ENCODE assay signal across 24 cellular contexts in the genomic region with DNA sequence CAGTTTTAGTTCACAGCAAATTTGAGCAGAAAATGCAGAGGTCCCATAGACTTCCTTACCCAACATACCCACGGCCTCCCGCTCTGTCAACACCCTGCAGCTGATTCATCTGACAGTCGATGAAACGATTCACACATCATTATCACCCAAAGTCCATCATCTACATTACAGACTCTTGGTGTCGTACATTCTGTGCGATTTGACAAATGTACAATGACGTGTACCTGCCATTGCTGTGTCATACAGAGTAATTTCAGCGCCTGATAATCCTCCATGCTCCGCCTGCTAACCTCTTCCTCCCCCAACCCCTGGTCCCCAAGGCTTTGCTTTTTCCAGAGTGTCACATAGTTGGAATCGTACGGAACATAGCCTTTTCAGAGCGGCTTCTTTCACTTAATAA.
DNase-seq lines count a peak whose midpoint lies in the region; ATAC-seq, FAIRE-seq and TF ChIP-seq lines count a peak whose summit lies in the region.
"Had no signal": no experiment of that assay in that cellular context is flagged by ENCODE, and none has a peak within 500 bp of the region (broad histone marks: within the 10 kb centered on the region; RNA-seq: fewer than 3 reads in every experiment).

No MANE protein-coding gene starts in this region.

- H2BK120ac ChIP-seq in mesenchymal stem cell (ENCODE audit: low read depth, low read length), result peak overlapping the region; percentile 39

- H3K4me3 ChIP-seq in K562 (no peak overlapping the region), mesenchymal stem cell (ENCODE audit: insufficient read depth in 1 of 2, low read depth in 1 of 2, low read length in 2 of 2) (no peak overlapping the region), psoas muscle (no peak overlapping the region)
- H3K4me3 ChIP-seq: ascending aorta; BLaER1 treated with 17β-estradiol and CSF1 and Interleukin-3, amounts not matched to agents 10 nM and 100 nM; colonic mucosa; GM23248; PC-9; SJCRH30; uterus had no signal

- no peak overlapping the region for H3K23ac ChIP-seq in mesenchymal stem cell (ENCODE audit: low read length in 2 of 2)

- DNase-seq in NCI-H82 (lab: John Stamatoyannopoulos, UW) (peak; percentile 71), K562 (ENCODE audit: extremely low read depth in 1 of 4, low spot score in 3 of 4) (peak in 1 of 4 experiments; percentile 32), mesenchymal stem cell (no peak), psoas muscle (no peak), G401 (ENCODE audit: low spot score) (no peak), globus pallidus (ENCODE audit: low spot score) (no peak), SK-N-DZ (ENCODE audit: low spot score) (no peak)
- DNase-seq in stimulated activated naive CD8-positive, alpha-beta T cell treated with anti-CD3 and anti-CD28 coated beads, Interleukin-15, amount 100 ng/mL, for 72 hours, result no peak
- DNase-seq: activated CD4-positive, alpha-beta T cell treated with anti-CD3 and anti-CD28 coated beads for 4 hours; colonic mucosa; GM23248; immature natural killer cell; left ventricle myocardium superior; NCI-H1092 treated with DMSO at 0.1 percent for 48 hours; NCI-H2081 treated with DMSO at 0.1 percent for 48 hours; PC-9; SJCRH30; substantia nigra; uterus had no signal

- peak; percentile 78 for ATAC-seq in K562
- ATAC-seq in psoas muscle, result peak in 3 of 4 donors; percentile 56 to 77 (median 58)
- no peak for ATAC-seq in stimulated activated naive CD8-positive, alpha-beta T cell treated with anti-CD3 and anti-CD28 coated beads, Interleukin-15, amount 100 ng/mL, for 72 hours
- ATAC-seq: left ventricle myocardium superior had no signal

- H3K14ac ChIP-seq in mesenchymal stem cell (ENCODE audit: low read length in 2 of 2), result no peak overlapping the region

- peak overlapping the region; percentile 17 for H3K4me2 ChIP-seq in K562 (ENCODE audit: insufficient read depth, low read length)
- H3K4me2 ChIP-seq in mesenchymal stem cell (ENCODE audit: low read length, poor library complexity, severe bottlenecking), result no peak overlapping the region
- H3K4me2 ChIP-seq: BLaER1 treated with 17β-estradiol and CSF1 and Interleukin-3, amounts not matched to agents 10 nM and 100 nM; PC-9 had no signal

- H3K79me2 ChIP-seq in K562 (ENCODE audit: control insufficient read depth, insufficient read depth, low read length), result no peaks in the 10 kb centered on the region

- peaks cover 38 to 80% of the 10 kb centered on the region in 2 experiments for H3K27me3 ChIP-seq in K562 (ENCODE audit: control insufficient read depth in 2 of 2, insufficient read depth in 2 of 2, low read length in 2 of 2)
- peaks cover 0 to 9% of the 10 kb centered on the region in 2 experiments for H3K27me3 ChIP-seq in mesenchymal stem cell (ENCODE audit: control insufficient read depth in 1 of 2, insufficient read depth in 1 of 2, low read length in 2 of 2)
- H3K27me3 ChIP-seq in psoas muscle (ENCODE audit: insufficient read depth in 3 of 3, low read length in 2 of 3), result no peaks in the 10 kb centered on the region
- H3K27me3 ChIP-seq: ascending aorta; BLaER1 treated with 17β-estradiol and CSF1 and Interleukin-3, amounts not matched to agents 10 nM and 100 nM; colonic mucosa; uterus had no signal

- H4K91ac ChIP-seq in mesenchymal stem cell (ENCODE audit: low read length), result peak overlapping the region; percentile 85

- no peaks in the 10 kb centered on the region for H3K9me3 Mint-ChIP-seq in stimulated activated naive CD8-positive, alpha-beta T cell treated with anti-CD3 and anti-CD28 coated beads, Interleukin-15, amount 100 ng/mL, for 72 hours
- H3K9me3 Mint-ChIP-seq: activated naive CD4-positive, alpha-beta T cell treated with anti-CD3 and anti-CD28 coated beads, Interleukin-2, amount 50 U/mL, for 24 hours; activated T-helper 1 cell treated with anti-CD3 and anti-CD28 coated beads, Interleukin-12 subunit alpha, Interleukin-12 subunit beta, Interleukin-2, Interleukin-4 antibody, amounts not matched to agents 30 ng/mL and 10 ng/mL and 1 ng/mL, durations not matched to agents 14 hours and 24 hours and 36 hours; immature natural killer cell; T-helper 1 cell treated with Interleukin-12 subunit alpha and Interleukin-12 subunit beta and Interleukin-4 antibody, amounts not matched to agents 30 μg/mL and 1 μg/mL, for 36 hours had no signal

- no peak overlapping the region for H3K27ac Mint-ChIP-seq in stimulated activated naive CD8-positive, alpha-beta T cell treated with anti-CD3 and anti-CD28 coated beads, Interleukin-15, amount 100 ng/mL, for 72 hours
- H3K27ac Mint-ChIP-seq: activated naive CD4-positive, alpha-beta T cell treated with anti-CD3 and anti-CD28 coated beads, Interleukin-2, amount 50 U/mL, for 24 hours; activated T-helper 1 cell treated with anti-CD3 and anti-CD28 coated beads, Interleukin-12 subunit alpha, Interleukin-12 subunit beta, Interleukin-2, Interleukin-4 antibody, amounts not matched to agents 30 ng/mL and 10 ng/mL and 1 ng/mL, durations not matched to agents 14 hours and 24 hours and 36 hours; immature natural killer cell; T-helper 1 cell treated with Interleukin-12 subunit alpha and Interleukin-12 subunit beta and Interleukin-4 antibody, amounts not matched to agents 30 μg/mL and 1 μg/mL, for 36 hours had no signal

- 11% methylated on average over 12 of the region's 12 CpGs for WGBS in K562 (ENCODE audit: insufficient coverage, low coverage, missing lambda C conversion rate)
- WGBS in mesenchymal stem cell, result 71% methylated on average over 12 of the region's 12 CpGs
- 75 to 95% (median 86%) methylated on average over 12 of the region's 12 CpGs for WGBS in psoas muscle, 3 donors

- POLR2A ChIA-PET in K562 (lab: Yijun Ruan, JAX), result interaction anchor here (0.6 to 0.8 kb wide), 4 partner anchors 14 to 976 kb away, joined by 3 to 5 read pairs (median 3); no protein-coding TSS in a partner anchor

- no peaks in the 10 kb centered on the region for H3K4me1 Mint-ChIP-seq in stimulated activated naive CD8-positive, alpha-beta T cell treated with anti-CD3 and anti-CD28 coated beads, Interleukin-15, amount 100 ng/mL, for 72 hours
- H3K4me1 Mint-ChIP-seq: activated naive CD4-positive, alpha-beta T cell treated with anti-CD3 and anti-CD28 coated beads, Interleukin-2, amount 50 U/mL, for 24 hours; immature natural killer cell had no signal

- no peak for FAIRE-seq in K562 (lab: Jason Lieb, UNC)

- no peaks in the 10 kb centered on the region for H3K79me1 ChIP-seq in mesenchymal stem cell (replicated peaks; ENCODE audit: low read length, poor library complexity, severe bottlenecking)

- TF ChIP-seq EP300 in K562 (IDR thresholded peaks at IDR 0.05; ENCODE audit: low read length), result peak; percentile 6; the same call in 1 of the 2 replicates

- H3K9me3 ChIP-seq in K562 (replicated peaks; ENCODE audit: control insufficient read depth, insufficient read depth, low read depth, low read length), result no peaks in the 10 kb centered on the region
- no peaks in the 10 kb centered on the region for H3K9me3 ChIP-seq in mesenchymal stem cell (ENCODE audit: control insufficient read depth, low read length)
- H3K9me3 ChIP-seq in psoas muscle, result no peaks in the 10 kb centered on the region
- H3K9me3 ChIP-seq: ascending aorta; BLaER1 treated with 17β-estradiol and CSF1 and Interleukin-3, amounts not matched to agents 10 nM and 100 nM; colonic mucosa; SJCRH30; uterus had no signal

- H3K27me3 Mint-ChIP-seq in stimulated activated naive CD8-positive, alpha-beta T cell treated with anti-CD3 and anti-CD28 coated beads, Interleukin-15, amount 100 ng/mL, for 72 hours, result peaks cover 9% of the 10 kb centered on the region
- H3K27me3 Mint-ChIP-seq: activated naive CD4-positive, alpha-beta T cell treated with anti-CD3 and anti-CD28 coated beads, Interleukin-2, amount 50 U/mL, for 24 hours had no signal

- TF ChIP-seq CTCF in K562 (IDR thresholded peaks at IDR 0.05 in 2 of 3, conservative IDR thresholded peaks at IDR 0.05 in 1 of 3; ENCODE audit: insufficient read depth in 2 of 3, low read depth in 1 of 3, low read length in 3 of 3) (no peak), psoas muscle (IDR thresholded peaks at IDR 0.05) (no peak)

- H3K4me3 Mint-ChIP-seq in stimulated activated naive CD8-positive, alpha-beta T cell treated with anti-CD3 and anti-CD28 coated beads, Interleukin-15, amount 100 ng/mL, for 72 hours, result no peak overlapping the region
- H3K4me3 Mint-ChIP-seq: activated naive CD4-positive, alpha-beta T cell treated with anti-CD3 and anti-CD28 coated beads, Interleukin-2, amount 50 U/mL, for 24 hours; activated T-helper 1 cell treated with anti-CD3 and anti-CD28 coated beads, Interleukin-12 subunit alpha, Interleukin-12 subunit beta, Interleukin-2, Interleukin-4 antibody, amounts not matched to agents 30 ng/mL and 10 ng/mL and 1 ng/mL, durations not matched to agents 14 hours and 24 hours and 36 hours; immature natural killer cell; T-helper 1 cell treated with Interleukin-12 subunit alpha and Interleukin-12 subunit beta and Interleukin-4 antibody, amounts not matched to agents 30 μg/mL and 1 μg/mL, for 36 hours had no signal

- no peak for TF ChIP-seq RAD21 in K562 (CRISPR knock-in tag; conservative IDR thresholded peaks at IDR 0.05 in 1 of 2, IDR thresholded peaks at IDR 0.05 in 1 of 2)

- peak overlapping the region; percentile 4 for H2AK5ac ChIP-seq in mesenchymal stem cell (ENCODE audit: low read length, severe bottlenecking)

- in situ Hi-C loops in K562 (cut with MboI) (no loop called here), G401 (cut with HindIII; ENCODE audit: low sequenced_read_pairs) (no loop called here)

- intact Hi-C loops in K562 (cut with micrococcal nuclease) (no loop called here), psoas muscle (cut with DNase I) (loop anchor here in 1 of 2 donors (5.0 kb wide), 1 partner anchor 67 kb away; no protein-coding TSS in a partner anchor)

- H2BK15ac ChIP-seq in mesenchymal stem cell (ENCODE audit: low read depth, poor library complexity, severe bottlenecking), result no peak overlapping the region

- no TSS peak for BruUV-seq in K562 (replicated peaks; lab: Mats Ljungman, UMichigan)

- H3K9me1 ChIP-seq in K562 (ENCODE audit: control insufficient read depth, insufficient read depth, low read length), result no peaks in the 10 kb centered on the region

- H3K4ac ChIP-seq in mesenchymal stem cell (ENCODE audit: low read depth in 1 of 2, low read length in 2 of 2), result peak overlapping the region in 1 of 2 experiments; percentile 89

- 0 out of 2 replicates have a peak overlapping the region, but pooled peaks have one; percentile 14 for H2AFZ ChIP-seq in K562 (ENCODE audit: low read depth, low read length)
- no peak overlapping the region for H2AFZ ChIP-seq in mesenchymal stem cell (ENCODE audit: low read depth, low read length)
- H2AFZ ChIP-seq: GM23248, PC-9 had no signal

- H2BK5ac ChIP-seq in mesenchymal stem cell (ENCODE audit: low read depth, low read length, poor library complexity, severe bottlenecking), result no peak overlapping the region

- H3K36me3 ChIP-seq in K562 (ENCODE audit: control insufficient read depth, insufficient read depth, low read length) (no peaks in the 10 kb centered on the region), mesenchymal stem cell (ENCODE audit: control insufficient read depth in 1 of 2, insufficient read depth in 2 of 2, low read depth in 1 of 2, low read length in 2 of 2) (no peaks in the 10 kb centered on the region), psoas muscle (ENCODE audit: insufficient read depth in 1 of 2, low read depth in 1 of 2) (no peaks in the 10 kb centered on the region)
- H3K36me3 ChIP-seq: ascending aorta; BLaER1 treated with 17β-estradiol and CSF1 and Interleukin-3, amounts not matched to agents 10 nM and 100 nM; colonic mucosa; SJCRH30; uterus had no signal

- CTCF ChIA-PET in K562 (lab: Yijun Ruan, JAX; ENCODE audit: low intra/inter-chr PET ratio), result no interaction called here

- H3K9ac ChIP-seq in K562 (ENCODE audit: insufficient read depth in 1 of 2, low read depth in 2 of 2, low read length in 2 of 2), result no peak overlapping the region
- no peak overlapping the region for H3K9ac ChIP-seq in mesenchymal stem cell (ENCODE audit: low read length)
- H3K9ac ChIP-seq: BLaER1 treated with 17β-estradiol and CSF1 and Interleukin-3, amounts not matched to agents 10 nM and 100 nM; GM23248 had no signal

- no peak for TF ChIP-seq POLR2A in K562 (conservative IDR thresholded peaks at IDR 0.05)

- H3K27ac ChIP-seq in K562 (ENCODE audit: extremely low read depth, low read depth, low read length) (no peak overlapping the region), mesenchymal stem cell (ENCODE audit: low read length, poor library complexity, severe bottlenecking) (peak overlapping the region; percentile 96), psoas muscle (peak overlapping the region; percentile 80)
- H3K27ac ChIP-seq: BLaER1 treated with 17β-estradiol and CSF1 and Interleukin-3, amounts not matched to agents 10 nM and 100 nM; colonic mucosa; GM23248; PC-9; SJCRH30 had no signal

- peak overlapping the region; percentile 73 for H3K18ac ChIP-seq in mesenchymal stem cell (ENCODE audit: low read depth in 1 of 2, low read length in 2 of 2)

- peak overlapping the region; percentile 88 to 89 for H2BK12ac ChIP-seq in mesenchymal stem cell (ENCODE audit: low read length in 2 of 2)

- H3K4me1 ChIP-seq in K562 (replicated peaks in 1 of 2; ENCODE audit: control insufficient read depth in 2 of 2, insufficient read depth in 2 of 2, low read length in 2 of 2) (peaks cover 5% of the 10 kb centered on the region in 2 experiments; a peak in 4 of 5 replicates), mesenchymal stem cell (ENCODE audit: control insufficient read depth, insufficient read depth, low read depth, low read length) (peaks cover 41% of the 10 kb centered on the region), psoas muscle (peaks cover 62% of the 10 kb centered on the region)
- H3K4me1 ChIP-seq: colonic mucosa had no signal

- H4K8ac ChIP-seq in mesenchymal stem cell (ENCODE audit: low read length), result peak overlapping the region; percentile 12

- no peaks in the 10 kb centered on the region; the same call in 1 of the 2 replicates for H4K20me1 ChIP-seq in K562 (replicated peaks; ENCODE audit: control insufficient read depth, insufficient read depth, low read length)
- H4K20me1 ChIP-seq: BLaER1 treated with 17β-estradiol and CSF1 and Interleukin-3, amounts not matched to agents 10 nM and 100 nM had no signal
